ENCODE assay signal across 8 cellular contexts in genomic region chrX:65723706-65724105, GRCh38. TPM values are rescaled to one million over a fixed set of nuclear protein-coding genes. Genes with fewer than 3 reads are reported as not detected.
DNase-seq lines count a peak whose midpoint lies in the region; ATAC-seq and TF ChIP-seq lines count a peak whose summit lies in the region.

No MANE protein-coding gene starts in this region.

- H3K27me3 ChIP-seq in AG04450 (ENCODE audit: control insufficient read depth, insufficient read depth, low read length): no peaks in the 10 kb centered on the region
- H3K27me3 ChIP-seq in thyroid gland: no peaks in the 10 kb centered on the region

- no peak overlapping the region for H3K4me3 ChIP-seq in AG04450 (ENCODE audit: low read depth, low read length)
- no peak overlapping the region for H3K4me3 ChIP-seq in thyroid gland (replicated peaks in 1 of 3)

- H3K27ac ChIP-seq in AG04450 (ENCODE audit: low read depth, low read length) (peak overlapping the region; percentile 39), thyroid gland (no peak overlapping the region)

- DNase-seq in AG04450 (ENCODE audit: low read depth, low spot score) (no peak), amniotic epithelial cell (ENCODE audit: low read depth) (peak; percentile 40), thyroid gland (no peak), RPMI8226 (no peak), LoVo (ENCODE audit: low spot score) (no peak)

- POLR2A ChIA-PET in AG04450 (lab: Yijun Ruan, JAX): no interaction called here

- TF ChIP-seq CTCF in AG04450 (IDR thresholded peaks at IDR 0.05; ENCODE audit: low read depth, low read length) (no peak), thyroid gland (IDR thresholded peaks at IDR 0.05) (no peak)

- H3K36me3 ChIP-seq in thyroid gland: no peaks in the 10 kb centered on the region

- CTCF ChIA-PET in AG04450 (lab: Charles Lee): interaction anchor here (0.6 kb wide), 1 partner anchor 98 kb away, joined by 5 read pairs; no protein-coding TSS in a partner anchor

- H3K9me3 ChIP-seq in AG04450 (ENCODE audit: control insufficient read depth, insufficient read depth, low read length): no peaks in the 10 kb centered on the region
- no peaks in the 10 kb centered on the region for H3K9me3 ChIP-seq in thyroid gland

- intact Hi-C loops in thyroid gland (cut with DNase I): no loop called here

- no peak for TF ChIP-seq POLR2A in thyroid gland (IDR thresholded peaks at IDR 0.05)

- WGBS in thyroid gland, 2 donors: 58 to 77% methylated on average over 2 of the region's 2 CpGs

- peaks cover 0 to 13% of the 10 kb centered on the region in 2 donors for H3K4me1 ChIP-seq in thyroid gland

- ATAC-seq in GM19351 (IDR thresholded peaks at IDR 0.05; ENCODE audit: unreplicated experiment) (peak; percentile 76), HG03378 (IDR thresholded peaks at IDR 0.05; ENCODE audit: unreplicated experiment) (peak; percentile 89), SK-N-SH treated with all-trans-retinoic acid at 6 μM for 48 hours (no peak)

TF ChIP-seq in SK-N-SH treated with all-trans-retinoic acid at 6 μM for 48 hours, 23 proteins besides CTCF, POLR2A, EP300 and RAD21:
- TF ChIP-seq BACH2 (CRISPR knock-in tag; IDR thresholded peaks at IDR 0.05; ENCODE audit: borderline replicate concordance): no peak
- TF ChIP-seq ISL1 (CRISPR knock-in tag; IDR thresholded peaks at IDR 0.05): no peak
- no peak for TF ChIP-seq ZFP30 (CRISPR knock-in tag; IDR thresholded peaks at IDR 0.05)
- no peak for TF ChIP-seq OSR1 (CRISPR knock-in tag; IDR thresholded peaks at IDR 0.05)
- no peak for TF ChIP-seq ZC3H10 (CRISPR knock-in tag; IDR thresholded peaks at IDR 0.05)
- no peak for TF ChIP-seq RARB (CRISPR knock-in tag; IDR thresholded peaks at IDR 0.05)
- TF ChIP-seq TCF4 (CRISPR knock-in tag; IDR thresholded peaks at IDR 0.05; ENCODE audit: borderline replicate concordance): no peak
- no peak for TF ChIP-seq ZFP3 (CRISPR knock-in tag; IDR thresholded peaks at IDR 0.05)
- no peak for TF ChIP-seq ZNF8 (CRISPR knock-in tag; IDR thresholded peaks at IDR 0.05)
- no peak for TF ChIP-seq PATZ1 (CRISPR knock-in tag; IDR thresholded peaks at IDR 0.05; ENCODE audit: borderline replicate concordance)
- TF ChIP-seq POU6F1 (CRISPR knock-in tag; IDR thresholded peaks at IDR 0.05; ENCODE audit: borderline replicate concordance, low read depth): no peak
- TF ChIP-seq GLIS3 (CRISPR knock-in tag; IDR thresholded peaks at IDR 0.05): no peak
- TF ChIP-seq, protein P1, sequence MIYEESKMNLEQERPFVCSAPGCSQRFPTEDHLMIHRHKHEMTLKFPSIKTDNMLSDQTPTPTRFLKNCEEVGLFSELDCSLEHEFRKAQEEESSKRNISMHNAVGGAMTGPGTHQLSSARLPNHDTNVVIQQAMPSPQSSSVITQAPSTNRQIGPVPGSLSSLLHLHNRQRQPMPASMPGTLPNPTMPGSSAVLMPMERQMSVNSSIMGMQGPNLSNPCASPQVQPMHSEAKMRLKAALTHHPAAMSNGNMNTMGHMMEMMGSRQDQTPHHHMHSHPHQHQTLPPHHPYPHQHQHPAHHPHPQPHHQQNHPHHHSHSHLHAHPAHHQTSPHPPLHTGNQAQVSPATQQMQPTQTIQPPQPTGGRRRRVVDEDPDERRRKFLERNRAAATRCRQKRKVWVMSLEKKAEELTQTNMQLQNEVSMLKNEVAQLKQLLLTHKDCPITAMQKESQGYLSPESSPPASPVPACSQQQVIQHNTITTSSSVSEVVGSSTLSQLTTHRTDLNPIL (CRISPR knock-in tag; IDR thresholded peaks at IDR 0.05; ENCODE audit: low read depth): no peak
- TF ChIP-seq CSDC2 (CRISPR knock-in tag; IDR thresholded peaks at IDR 0.05): no peak
- no peak for TF ChIP-seq SNAI2 (CRISPR knock-in tag; IDR thresholded peaks at IDR 0.05)
- TF ChIP-seq ESRRG (CRISPR knock-in tag; IDR thresholded peaks at IDR 0.05): no peak
- no peak for TF ChIP-seq CSRNP3 (CRISPR knock-in tag; IDR thresholded peaks at IDR 0.05)
- TF ChIP-seq TOX (CRISPR knock-in tag; IDR thresholded peaks at IDR 0.05; ENCODE audit: borderline replicate concordance): no peak
TF ChIP-seq in SK-N-SH treated with all-trans-retinoic acid at 6 μM for 48 hours: peak in this region for 0.

RNA-seq across cellular contexts. Expression of gene MSN, which starts 56.3 kb away (rescaled TPM):
- 484 and 493 TPM in 2 replicates for polyA plus RNA-seq in AG04450 (2011; rRNA removed)
- polyA minus RNA-seq in AG04450 (2011; rRNA and poly(A)+ RNA removed): 464 and 491 TPM in 2 replicates
- total RNA-seq in thyroid gland: 100 to 1,000 TPM; 204 to 318 (median 259) TPM
